In genomic region chr20:49397525-49397924, GRCh38 we compare ENCODE assay signal across 11 cellular contexts.
DNase-seq lines count a peak whose midpoint lies in the region; ATAC-seq and TF ChIP-seq lines count a peak whose summit lies in the region.
"Had no signal": no experiment of that assay in that cellular context is flagged by ENCODE, and none has a peak within 500 bp of the region (broad histone marks: within the 10 kb centered on the region; RNA-seq: fewer than 3 reads in every experiment).

No MANE protein-coding gene starts in this region.

- H3K4me3 ChIP-seq in SK-N-SH (ENCODE audit: low read depth in 2 of 2, low read length in 1 of 2): no peak overlapping the region
- no peak overlapping the region for H3K4me3 ChIP-seq in uterus

- H3K36me3 ChIP-seq in SK-N-SH (replicated peaks in 1 of 2; ENCODE audit: control insufficient read depth in 1 of 2, insufficient read depth in 2 of 2, low read length in 1 of 2) (no peaks in the 10 kb centered on the region), uterus (no peaks in the 10 kb centered on the region)

- ATAC-seq in left cardiac atrium: peak in 1 of 2 donors; percentile 59
- ATAC-seq in Right ventricle myocardium superior (ENCODE audit: poor library complexity): no peak
- no peak for ATAC-seq in GM18870 (IDR thresholded peaks at IDR 0.05; ENCODE audit: unreplicated experiment)

- H3K27ac ChIP-seq in SK-N-SH (ENCODE audit: low read depth in 2 of 2, low read length in 1 of 2): no peak overlapping the region
- H3K27ac ChIP-seq in uterus: peak overlapping the region; percentile 93 to 94

- no peak for TF ChIP-seq EP300 in SK-N-SH (IDR thresholded peaks at IDR 0.05; ENCODE audit: borderline replicate concordance in 1 of 2, low read depth in 1 of 2, low read length in 1 of 2)

- H3K9me2 ChIP-seq in SK-N-SH: no peaks in the 10 kb centered on the region

- no peak overlapping the region for H3K9ac ChIP-seq in SK-N-SH

- 51% methylated on average over 6 of the region's 6 CpGs for WGBS in SK-N-SH (ENCODE audit: low lambda C conversion rate)

- no peak for TF ChIP-seq POLR2A in uterus (IDR thresholded peaks at IDR 0.05)

- CTCF ChIA-PET in SK-N-SH (lab: Yijun Ruan, JAX): interaction anchor here (1.0 to 2.5 kb wide), 5 partner anchors 10 to 87 kb away, joined by 3 to 13 read pairs (median 4); no protein-coding TSS in a partner anchor

- no peak overlapping the region for H3K4me2 ChIP-seq in SK-N-SH

- intact Hi-C loops in left cardiac atrium (cut with DNase I) (no loop called here), Right ventricle myocardium superior (cut with DNase I) (no loop called here), uterus (cut with DNase I; ENCODE audit: low total_unique reads) (loop anchor here (10.0 kb wide), 1 partner anchor 53 kb away; no protein-coding TSS in a partner anchor)

- DNase-seq in left cardiac atrium (peak; percentile 52), Right ventricle myocardium superior (no peak), SK-N-SH (no peak), fibroblast of the conjunctiva (ENCODE audit: low read depth) (peak; percentile 50), uterus (no peak), NCI-H2227 treated with DMSO at 0.1 percent for 48 hours (lab: John Stamatoyannopoulos, UW) (no peak), NCI-H748 (lab: John Stamatoyannopoulos, UW; ENCODE audit: unreplicated experiment) (no peak)
- DNase-seq: caudate nucleus, head of caudate nucleus, T1000 had no signal

- H3K4me1 ChIP-seq in SK-N-SH (ENCODE audit: control insufficient read depth in 1 of 2, insufficient read depth in 2 of 2, low read depth in 1 of 2, low read length in 1 of 2): no peaks in the 10 kb centered on the region; a peak in 1 of 4 replicates
- peaks cover 12 to 18% of the 10 kb centered on the region in 2 donors for H3K4me1 ChIP-seq in uterus

- no peaks in the 10 kb centered on the region for H3K79me2 ChIP-seq in SK-N-SH (ENCODE audit: insufficient read depth)

- no peaks in the 10 kb centered on the region for H3F3A ChIP-seq in SK-N-SH (replicated peaks; ENCODE audit: insufficient read depth)

- H3K9me3 ChIP-seq in SK-N-SH (no peaks in the 10 kb centered on the region), uterus (no peaks in the 10 kb centered on the region)

- POLR2A ChIA-PET in SK-N-SH (lab: Yijun Ruan, JAX): interaction anchor here (0.7 kb wide), 1 partner anchor 77 kb away, joined by 3 read pairs; no protein-coding TSS in a partner anchor

- no peak for TF ChIP-seq RAD21 in SK-N-SH (IDR thresholded peaks at IDR 0.05; ENCODE audit: low read length)

- no peak overlapping the region for H2AFZ ChIP-seq in SK-N-SH (ENCODE audit: low read depth)

- no peaks in the 10 kb centered on the region for H4K20me1 ChIP-seq in SK-N-SH (ENCODE audit: insufficient read depth)

- H3K27me3 ChIP-seq in SK-N-SH (ENCODE audit: insufficient read depth) (no peaks in the 10 kb centered on the region), uterus (no peaks in the 10 kb centered on the region)

- TF ChIP-seq CTCF in SK-N-SH (IDR thresholded peaks at IDR 0.05) (no peak), uterus (IDR thresholded peaks at IDR 0.05) (no peak)

TF ChIP-seq in SK-N-SH, 30 proteins besides CTCF, POLR2A, EP300 and RAD21:
- TF ChIP-seq FOSL2 (IDR thresholded peaks at IDR 0.05; ENCODE audit: borderline replicate concordance, low read depth): peak; percentile 35; the same call in 1 of the 2 replicates
- TF ChIP-seq TAF1 (IDR thresholded peaks at IDR 0.05; ENCODE audit: borderline replicate concordance, low read depth, low read length): no peak

Comparison
In these comparisons a context has a peak if more than half of its experiments do, and no peak if none do; other contexts are left out.
1. DNase-seq: peak in left cardiac atrium (single experiment) and fibroblast of the conjunctiva (single experiment); none in Right ventricle myocardium superior (single experiment), SK-N-SH (single experiment), uterus (0 of 2), NCI-H2227 treated with DMSO at 0.1 percent for 48 hours (single experiment) and NCI-H748 (single experiment).
2. H3K27ac ChIP-seq: peak in uterus (2 of 2); none in SK-N-SH (0 of 2).